8 cellular contexts compared by ENCODE assay signal in genomic region chr7:36151921-36152755, GRCh38. TPM values are rescaled to one million over a fixed set of nuclear protein-coding genes. Genes with fewer than 3 reads are reported as not detected.
DNase-seq lines count a peak whose midpoint lies in the region; ATAC-seq, FAIRE-seq and TF ChIP-seq lines count a peak whose summit lies in the region.

No MANE protein-coding gene starts in this region.

- peak overlapping the region; percentile 68 for H3K4me3 Mint-ChIP-seq in activated CD8-positive, alpha-beta memory T cell treated with anti-CD3 and anti-CD28 coated beads, Interleukin-2, amount 10 ng/mL, durations not matched to agents 7 days and 5 days
- peak overlapping the region; percentile 82 for H3K4me3 Mint-ChIP-seq in astrocyte (ENCODE audit: unreplicated experiment)

- H3K27ac ChIP-seq in astrocyte (ENCODE audit: low read depth, low read length) (no peak overlapping the region), HepG2 (ENCODE audit: extremely low read length, insufficient read depth, low read length) (peak overlapping the region; percentile 68), tibial nerve (peak overlapping the region; percentile 67 to 86 (median 82))

- H2AFZ ChIP-seq in astrocyte (ENCODE audit: low read depth, low read length): peak overlapping the region; percentile 86
- no peak overlapping the region for H2AFZ ChIP-seq in HepG2 (ENCODE audit: low read length)

- peak overlapping the region; percentile 29 for H3K27ac Mint-ChIP-seq in activated CD8-positive, alpha-beta memory T cell treated with anti-CD3 and anti-CD28 coated beads, Interleukin-2, amount 10 ng/mL, durations not matched to agents 7 days and 5 days
- peak overlapping the region; percentile 88 for H3K27ac Mint-ChIP-seq in astrocyte (ENCODE audit: unreplicated experiment)

- in situ Hi-C loops in HepG2 (cut with HindIII; ENCODE audit: extremely low pct_ligation_motif_present, low pct_unique_long_range_greater_than_20kb): loop anchor here (5.0 to 10.0 kb wide), 2 partner anchors 143 to 165 kb away; no protein-coding TSS in a partner anchor

- no peaks in the 10 kb centered on the region for H3K9me3 Mint-ChIP-seq in activated CD8-positive, alpha-beta memory T cell treated with anti-CD3 and anti-CD28 coated beads, Interleukin-2, amount 10 ng/mL, durations not matched to agents 7 days and 5 days (ENCODE audit: low read depth)
- peaks cover 4% of the 10 kb centered on the region for H3K9me3 Mint-ChIP-seq in astrocyte (ENCODE audit: unreplicated experiment)

- no peak for TF ChIP-seq RAD21 in HepG2 (CRISPR knock-in tag; IDR thresholded peaks at IDR 0.05)

- no peak for DNase-seq in activated CD8-positive, alpha-beta memory T cell treated with anti-CD3 and anti-CD28 coated beads, Interleukin-2, amount 10 ng/mL, durations not matched to agents 7 days and 5 days
- DNase-seq in activated CD8-positive, alpha-beta memory T cell treated with anti-CD3 and anti-CD28 coated beads, Interleukin-2, amount 50 U/mL, for 48 hours: no peak
- DNase-seq in astrocyte (ENCODE audit: low read depth) (no peak), HepG2 (ENCODE audit: low spot score) (no peak), tibial nerve (ENCODE audit: low spot score in 2 of 2) (no peak), NCI-H2107 treated with DMSO at 0.1 percent for 48 hours (lab: John Stamatoyannopoulos, UW; ENCODE audit: unreplicated experiment) (no peak)

- CTCF ChIA-PET in activated CD8-positive, alpha-beta memory T cell treated with anti-CD3 and anti-CD28 coated beads, Interleukin-2, amount 10 ng/mL, durations not matched to agents 7 days and 5 days (lab: Charles Lee): interaction anchor here (1.0 kb wide), 1 partner anchor 34 kb away, joined by 3 read pairs; no protein-coding TSS in a partner anchor
- CTCF ChIA-PET in HepG2 (lab: Yijun Ruan, JAX; ENCODE audit: low intra/inter-chr PET ratio, low total read pairs): no interaction called here

- peaks cover 4% of the 10 kb centered on the region for H4K20me1 ChIP-seq in astrocyte (ENCODE audit: insufficient read depth, low read length)
- H4K20me1 ChIP-seq in HepG2 (ENCODE audit: insufficient read depth, low read length): peaks cover 12% of the 10 kb centered on the region

- no peak for ATAC-seq in activated CD8-positive, alpha-beta memory T cell treated with anti-CD3 and anti-CD28 coated beads, Interleukin-2, amount 10 ng/mL, durations not matched to agents 7 days and 5 days
- ATAC-seq in HepG2 (peak; percentile 72), HG03571 (IDR thresholded peaks at IDR 0.05; ENCODE audit: unreplicated experiment) (no peak), HG03432 (IDR thresholded peaks at IDR 0.05; ENCODE audit: unreplicated experiment) (no peak)

- FAIRE-seq in astrocyte (lab: Jason Lieb, UNC): no peak
- FAIRE-seq in HepG2 (lab: Jason Lieb, UNC): no peak

- H3K4me3 ChIP-seq in astrocyte (ENCODE audit: insufficient read depth, low read depth, low read length) (peak overlapping the region; percentile 59), HepG2 (replicated peaks in 1 of 3; ENCODE audit: insufficient read depth in 1 of 3, low read depth in 2 of 3, low read length in 3 of 3) (peak overlapping the region; percentile 57 to 79 (median 65)), tibial nerve (peak overlapping the region; percentile 12 to 89 (median 84))

- TF ChIP-seq EP300 in HepG2 (IDR thresholded peaks at IDR 0.05; ENCODE audit: low read depth in 2 of 2, low read length in 2 of 2) (no peak), HepG2 (CRISPR knock-in tag; IDR thresholded peaks at IDR 0.05; ENCODE audit: borderline replicate concordance) (no peak), tibial nerve (IDR thresholded peaks at IDR 0.05) (no peak)

- H3K79me2 ChIP-seq in astrocyte (ENCODE audit: insufficient read depth, low read length): peaks cover 3% of the 10 kb centered on the region
- H3K79me2 ChIP-seq in HepG2 (ENCODE audit: insufficient read depth, low read length): peaks cover 36% of the 10 kb centered on the region

- H3K4me1 Mint-ChIP-seq in activated CD8-positive, alpha-beta memory T cell treated with anti-CD3 and anti-CD28 coated beads, Interleukin-2, amount 10 ng/mL, durations not matched to agents 7 days and 5 days: peaks cover 4% of the 10 kb centered on the region
- peaks cover 8% of the 10 kb centered on the region for H3K4me1 Mint-ChIP-seq in astrocyte (ENCODE audit: low read depth, unreplicated experiment)

- no peaks in the 10 kb centered on the region for H3K36me3 Mint-ChIP-seq in activated CD8-positive, alpha-beta memory T cell treated with anti-CD3 and anti-CD28 coated beads, Interleukin-2, amount 10 ng/mL, durations not matched to agents 7 days and 5 days
- H3K36me3 Mint-ChIP-seq in astrocyte (ENCODE audit: low read depth, unreplicated experiment): peaks cover 3% of the 10 kb centered on the region

- peak overlapping the region; percentile 66 for H3K9ac ChIP-seq in astrocyte (ENCODE audit: low read length)
- peak overlapping the region; percentile 74 for H3K9ac ChIP-seq in HepG2 (ENCODE audit: insufficient read depth, low read depth, low read length)

- POLR2A ChIA-PET in HepG2 (lab: Yijun Ruan, JAX): no interaction called here

- intact Hi-C loops in HepG2 (cut with micrococcal nuclease; ENCODE audit: unreplicated experiment): loop anchor here (1.0 to 5.0 kb wide), 4 partner anchors 23 to 240 kb away; no protein-coding TSS in a partner anchor

- H3K27me3 Mint-ChIP-seq in activated CD8-positive, alpha-beta memory T cell treated with anti-CD3 and anti-CD28 coated beads, Interleukin-2, amount 10 ng/mL, durations not matched to agents 7 days and 5 days: peaks cover 14% of the 10 kb centered on the region
- H3K27me3 Mint-ChIP-seq in astrocyte (ENCODE audit: low read depth, unreplicated experiment): peaks cover 2% of the 10 kb centered on the region

- H3K27me3 ChIP-seq in astrocyte (ENCODE audit: insufficient read depth, low read length) (no peaks in the 10 kb centered on the region), HepG2 (ENCODE audit: control insufficient read depth in 1 of 2, insufficient read depth in 2 of 2, low read length in 2 of 2) (peaks cover 2 to 4% of the 10 kb centered on the region in 2 experiments; a peak in 1 of 5 replicates), tibial nerve (no peaks in the 10 kb centered on the region)

- 3% methylated on average over 26 of the region's 30 CpGs for WGBS in HepG2 (ENCODE audit: low lambda C conversion rate)
- 47 to 48% methylated on average over 25 to 28 of the region's 30 CpGs for WGBS in tibial nerve, 2 donors

- TF ChIP-seq POLR2A in HepG2 (IDR thresholded peaks at IDR 0.05; ENCODE audit: insufficient read depth in 1 of 2, low read depth in 2 of 2, low read length in 2 of 2): peak; percentile 56 to 63
- TF ChIP-seq POLR2A in tibial nerve (IDR thresholded peaks at IDR 0.05): no peak

- BruUV-seq in HepG2 (replicated peaks; lab: Mats Ljungman, UMichigan): TSS peak; percentile 71

- H3K4me1 ChIP-seq in astrocyte (ENCODE audit: insufficient read depth, low read length) (peaks cover 24% of the 10 kb centered on the region), HepG2 (ENCODE audit: insufficient read depth, low read length) (peaks cover 59% of the 10 kb centered on the region), tibial nerve (peaks cover 0 to 43% (median 10%) of the 10 kb centered on the region in 4 donors)

- H3K4me2 ChIP-seq in astrocyte (ENCODE audit: low read length) (peak overlapping the region; percentile 97), HepG2 (ENCODE audit: low read depth, low read length) (peak overlapping the region; percentile 94)

- H3K36me3 ChIP-seq in astrocyte (ENCODE audit: insufficient read depth, low read length) (no peaks in the 10 kb centered on the region), HepG2 (replicated peaks in 1 of 2; ENCODE audit: control insufficient read depth in 1 of 2, insufficient read depth in 2 of 2, low read length in 2 of 2) (no peaks in the 10 kb centered on the region), tibial nerve (no peaks in the 10 kb centered on the region)

- H3K9me3 ChIP-seq in astrocyte (ENCODE audit: insufficient read depth, low read depth, low read length) (peaks cover 3% of the 10 kb centered on the region), HepG2 (ENCODE audit: low read length) (peaks cover 8% of the 10 kb centered on the region), tibial nerve (peaks cover 0 to 12% (median 0%) of the 10 kb centered on the region in 4 donors)

- TF ChIP-seq CTCF in astrocyte (IDR thresholded peaks at IDR 0.05; ENCODE audit: insufficient read depth, low read depth, low read length): no peak
- no peak for TF ChIP-seq CTCF in HepG2 (CRISPR knock-in tag; IDR thresholded peaks at IDR 0.05)
- peak in 1 of 5 experiments; percentile 8 for TF ChIP-seq CTCF in tibial nerve (IDR thresholded peaks at IDR 0.05)

TF ChIP-seq in HepG2, 621 proteins besides CTCF, POLR2A, EP300 and RAD21 (continues in another document):
- no peak for TF ChIP-seq ZFP36L1 (CRISPR knock-in tag; IDR thresholded peaks at IDR 0.05)
- TF ChIP-seq FOXO1 (CRISPR knock-in tag; IDR thresholded peaks at IDR 0.05): 0 out of 2 replicates have a peak, but pooled peaks have one; percentile 10

RNA-seq across cellular contexts. Expression of gene EEPD1, which starts 0.9 kb away (rescaled TPM):
- 1 to 10 TPM; 1.4 to 3.3 TPM for total RNA-seq in activated CD8-positive, alpha-beta memory T cell treated with anti-CD3 and anti-CD28 coated beads, Interleukin-2, amount 10 ng/mL, durations not matched to agents 7 days and 5 days
- total RNA-seq in astrocyte: 4.9 and 5.4 TPM in 2 replicates
- total RNA-seq in HepG2 (2016; rRNA removed; fragmentation: Illumina TruSeq; extraction: Trizol): 10.0 and 10.1 TPM in 2 replicates
- total RNA-seq in HepG2 (2016; cell fraction: cytosol; rRNA removed; fragmentation: Illumina TruSeq; extraction: Trizol; ENCODE audit: low read depth): 2.6 and 4.1 TPM in 2 replicates
- 6.6 and 8.8 TPM in 2 replicates for total RNA-seq in HepG2 (2016; cell fraction: insoluble cytoplasmic fraction; rRNA removed; fragmentation: Illumina TruSeq; extraction: Trizol)
- total RNA-seq in HepG2 (2016; cell fraction: membrane; rRNA removed; fragmentation: Illumina TruSeq; extraction: Trizol): 4.1 and 4.5 TPM in 2 replicates
- 8.1 and 10.7 TPM in 2 replicates for total RNA-seq in HepG2 (2016; cell fraction: nucleus; rRNA removed; fragmentation: Illumina TruSeq; extraction: Trizol)
- polyA plus RNA-seq in HepG2 (2011; rRNA removed): 16.4 and 18.4 TPM in 2 replicates
- polyA plus RNA-seq in HepG2 (2011; cell fraction: cytosol; rRNA removed): 13.7 and 15.2 TPM in 2 replicates
- polyA plus RNA-seq in HepG2 (2011; cell fraction: nucleus; rRNA removed): 36.9 and 55.6 TPM in 2 replicates
- 17.7 and 30.3 TPM in 2 replicates for polyA plus RNA-seq in HepG2 (2012)
- polyA plus RNA-seq in HepG2 (2016; cell fraction: cytosol; fragmentation: Illumina TruSeq; extraction: Trizol; ENCODE audit: low read depth): 1.3 and 1.6 TPM in 2 replicates
- 9.2 and 12.3 TPM in 2 replicates for polyA plus RNA-seq in HepG2 (2016; cell fraction: insoluble cytoplasmic fraction; fragmentation: Illumina TruSeq; extraction: Trizol; ENCODE audit: low read depth)
- 2.9 and 3.7 TPM in 2 replicates for polyA plus RNA-seq in HepG2 (2016; cell fraction: membrane; fragmentation: Illumina TruSeq; extraction: Trizol; ENCODE audit: low read depth)
- polyA plus RNA-seq in HepG2 (2016; cell fraction: nucleus; fragmentation: Illumina TruSeq; extraction: Trizol; ENCODE audit: insufficient read depth, low read depth): 36.8 and 40.3 TPM in 2 replicates
- polyA minus RNA-seq in HepG2 (2011; rRNA and poly(A)+ RNA removed; ENCODE audit: low replicate concordance): 1.7 and 22.0 TPM in 2 replicates
- 6.0 and 8.7 TPM in 2 replicates for polyA minus RNA-seq in HepG2 (2011; cell fraction: cytosol; rRNA and poly(A)+ RNA removed)
- polyA minus RNA-seq in HepG2 (2011; cell fraction: nucleus; rRNA and poly(A)+ RNA removed): 31.8 and 34.1 TPM in 2 replicates
- 10 to 100 TPM in 3 of 4 donors, 1 to 10 TPM in 1; 9.0 to 18.0 (median 16.5) TPM for total RNA-seq in tibial nerve

Comparison
In these comparisons a context has a peak if more than half of its experiments do, and no peak if none do; other contexts are left out.
1. POLR2A ChIP-seq: peak in HepG2 (2 of 2); none in tibial nerve (0 of 2).
2. Peak in every context shown above with its lines, with median percentiles within 50 percentile points of each other: H3K4me3 ChIP-seq.